Comparison of ENCODE assay signal across 8 cellular contexts in the genomic region with DNA sequence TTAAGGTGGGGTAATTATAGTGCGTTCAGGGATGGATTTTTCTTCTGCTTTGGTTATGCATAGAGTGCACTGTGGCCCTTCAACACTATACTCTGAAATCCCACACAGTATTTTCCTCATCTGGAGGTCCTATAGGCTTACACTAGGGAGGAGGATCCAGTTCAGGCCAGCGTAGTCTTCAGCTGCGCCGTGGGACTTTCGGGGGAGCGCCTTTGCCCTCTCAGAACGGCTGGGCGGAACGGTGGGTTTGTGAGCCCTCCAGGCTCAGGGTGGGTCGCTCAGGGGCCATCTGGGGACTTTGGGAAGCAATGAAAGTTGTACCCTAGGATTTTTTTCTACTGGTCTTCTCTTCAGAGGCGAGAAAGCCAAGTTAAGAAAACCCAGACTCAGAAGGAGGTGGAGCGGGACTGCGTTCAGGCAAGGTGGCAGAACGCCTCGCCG. TPM values are rescaled to one million over a fixed set of nuclear protein-coding genes. Genes with fewer than 3 reads are reported as not detected.
DNase-seq lines count a peak whose midpoint lies in the region; ATAC-seq and TF ChIP-seq lines count a peak whose summit lies in the region.

No MANE protein-coding gene starts in this region.

- H3K27ac Mint-ChIP-seq in naive thymus-derived CD4-positive, alpha-beta T cell: peak overlapping the region; percentile 92 to 98 (median 97)

- H3K9me3 ChIP-seq in naive thymus-derived CD4-positive, alpha-beta T cell (ENCODE audit: control insufficient read depth in 2 of 3, low read length in 3 of 3): no peaks in the 10 kb centered on the region

- no peak for TF ChIP-seq CTCF in HL-60 (IDR thresholded peaks at IDR 0.05; ENCODE audit: insufficient read depth, low read length)

- H3K36me3 ChIP-seq in naive thymus-derived CD4-positive, alpha-beta T cell (ENCODE audit: control insufficient read depth in 2 of 3, insufficient read depth in 3 of 3, low read length in 3 of 3): no peaks in the 10 kb centered on the region

- no peaks in the 10 kb centered on the region for H3K27me3 ChIP-seq in HL-60 (ENCODE audit: insufficient read depth, poor library complexity, severe bottlenecking)
- H3K27me3 ChIP-seq in naive thymus-derived CD4-positive, alpha-beta T cell (ENCODE audit: control insufficient read depth in 2 of 2, insufficient read depth in 2 of 2, low read length in 2 of 2): no peaks in the 10 kb centered on the region

- H3K4me1 Mint-ChIP-seq in naive thymus-derived CD4-positive, alpha-beta T cell: peaks cover 5 to 32% (median 30%) of the 10 kb centered on the region in 7 donors

- H3K4me1 ChIP-seq in naive thymus-derived CD4-positive, alpha-beta T cell (ENCODE audit: control insufficient read depth in 2 of 2, insufficient read depth in 2 of 2, low read length in 2 of 2): peaks cover 8 to 16% of the 10 kb centered on the region in 2 donors

- CTCF ChIA-PET in naive thymus-derived CD4-positive, alpha-beta T cell (lab: Charles Lee): interaction anchor here (1.9 kb wide), 1 partner anchor 30 kb away, joined by 12 read pairs; no protein-coding TSS in a partner anchor

- H3K4me3 ChIP-seq in HL-60 (replicated peaks; ENCODE audit: insufficient read depth, low read length): peak overlapping the region; percentile 43
- peak overlapping the region; percentile 85 for H3K4me3 ChIP-seq in naive thymus-derived CD4-positive, alpha-beta T cell (ENCODE audit: low read length)

- H3K9me3 Mint-ChIP-seq in naive thymus-derived CD4-positive, alpha-beta T cell: no peaks in the 10 kb centered on the region

- peaks cover 0 to 1% (median 0%) of the 10 kb centered on the region in 5 donors for H3K36me3 Mint-ChIP-seq in naive thymus-derived CD4-positive, alpha-beta T cell

- H3K27me3 Mint-ChIP-seq in naive thymus-derived CD4-positive, alpha-beta T cell: peaks cover 0 to under 1% (median 0%) of the 10 kb centered on the region in 5 donors

- peak overlapping the region; percentile 92 for H3K27ac ChIP-seq in HL-60 (replicated peaks)
- peak overlapping the region; percentile 94 for H3K27ac ChIP-seq in naive thymus-derived CD4-positive, alpha-beta T cell (ENCODE audit: low read depth, low read length)

- intact Hi-C loops in naive thymus-derived CD4-positive, alpha-beta T cell (cut with micrococcal nuclease): loop anchor here (1.0 to 10.0 kb wide), 14 partner anchors 30 to 1361 kb away; a partner anchor contains a TSS

- peak overlapping the region; percentile 89 to 97 (median 94) for H3K4me3 Mint-ChIP-seq in naive thymus-derived CD4-positive, alpha-beta T cell

- DNase-seq in NCI-H2081 (lab: John Stamatoyannopoulos, UW) (peak; percentile 14 to 32), NCI-H2081 treated with DMSO at 0.1 percent for 48 hours (lab: John Stamatoyannopoulos, UW) (no peak), HL-60 (ENCODE audit: low read depth in 1 of 2, low spot score in 1 of 2) (no peak), SKM-1 (lab: John Stamatoyannopoulos, UW; ENCODE audit: unreplicated experiment) (peak; percentile 67), epidermal melanocyte (ENCODE audit: insufficient read length, low spot score) (peak; percentile 53)
- DNase-seq in naive thymus-derived CD4-positive, alpha-beta T cell: no peak
- DNase-seq in stimulated activated CD4-positive, alpha-beta T cell treated with anti-CD3 and anti-CD28 coated beads, Interleukin-4, amount 100 ng/mL, for 4 hours: no peak

- ATAC-seq in GM21423 (IDR thresholded peaks at IDR 0.05; ENCODE audit: unreplicated experiment): peak; percentile 28
- ATAC-seq in naive thymus-derived CD4-positive, alpha-beta T cell: peak; percentile 14

- POLR2A ChIA-PET in naive thymus-derived CD4-positive, alpha-beta T cell (lab: Charles Lee): interaction anchor here (1.6 kb wide), 1 partner anchor 110 kb away, joined by 3 read pairs; no protein-coding TSS in a partner anchor

RNA-seq across cellular contexts. Expression of a gene that starts 0.7 kb away (rescaled TPM):
- total RNA-seq in naive thymus-derived CD4-positive, alpha-beta T cell: 10 to 100 TPM; 25.5 to 35.0 (median 29.5) TPM
- 10 to 100 TPM; 27.4 to 29.1 TPM for polyA plus RNA-seq in naive thymus-derived CD4-positive, alpha-beta T cell

RNA-seq across cellular contexts. Expression of a gene that starts 35.4 kb away (rescaled TPM):
- total RNA-seq in naive thymus-derived CD4-positive, alpha-beta T cell: 100 to 1,000 TPM in 3 of 5 experiments, 10 to 100 TPM in 2; 66.6 to 748 (median 227) TPM
- polyA plus RNA-seq in naive thymus-derived CD4-positive, alpha-beta T cell: 100 to 1,000 TPM in 1 of 2 donors, 10 to 100 TPM in 1; 79.1 to 118 TPM

RNA-seq across cellular contexts. Expression of a gene that starts 56.7 kb away (rescaled TPM):
- 10 to 100 TPM; 39.3 to 63.2 (median 42.1) TPM for total RNA-seq in naive thymus-derived CD4-positive, alpha-beta T cell
- polyA plus RNA-seq in naive thymus-derived CD4-positive, alpha-beta T cell: 10 to 100 TPM; 16.5 to 25.2 TPM

Comparison
In these comparisons a context has a peak if more than half of its experiments do, and no peak if none do; other contexts are left out.
1. DNase-seq: peak in NCI-H2081 (2 of 2), SKM-1 (single experiment) and epidermal melanocyte (single experiment); none in NCI-H2081 treated with DMSO at 0.1 percent for 48 hours (single experiment), HL-60 (0 of 2), naive thymus-derived CD4-positive, alpha-beta T cell (0 of 9) and stimulated activated CD4-positive, alpha-beta T cell treated with anti-CD3 and anti-CD28 coated beads, Interleukin-4, amount 100 ng/mL, for 4 hours (0 of 2).